Comparison of ENCODE assay signal across 10 cellular contexts in genomic region chr10:15715619-15716227, GRCh38. TPM values are rescaled to one million over a fixed set of nuclear protein-coding genes. Genes with fewer than 3 reads are reported as not detected.
DNase-seq lines count a peak whose midpoint lies in the region; ATAC-seq, FAIRE-seq and TF ChIP-seq lines count a peak whose summit lies in the region.
"Had no signal": no experiment of that assay in that cellular context is flagged by ENCODE, and none has a peak within 500 bp of the region (broad histone marks: within the 10 kb centered on the region; RNA-seq: fewer than 3 reads in every experiment).

No MANE protein-coding gene starts in this region.

- H3K27ac ChIP-seq in small intestine (ENCODE audit: low read depth in 1 of 2, low read length in 1 of 2): no peak overlapping the region

- H3K36me3 Mint-ChIP-seq in stimulated activated naive B cell treated with anti-CD40 and anti-IgM and Interleukin-4, amounts not matched to agents 10 μg/mL and 1 μg/mL and 100 μg/mL, for 72 hours: no peaks in the 10 kb centered on the region
- H3K36me3 Mint-ChIP-seq: IgD-negative memory B cell had no signal

- no peak overlapping the region for H3K27ac Mint-ChIP-seq in stimulated activated naive B cell treated with anti-CD40 and anti-IgM and Interleukin-4, amounts not matched to agents 10 μg/mL and 1 μg/mL and 100 μg/mL, for 72 hours
- H3K27ac Mint-ChIP-seq: IgD-negative memory B cell had no signal

- H3K4me3 Mint-ChIP-seq in stimulated activated naive B cell treated with anti-CD40 and anti-IgM and Interleukin-4, amounts not matched to agents 10 μg/mL and 1 μg/mL and 100 μg/mL, for 72 hours: no peak overlapping the region
- H3K4me3 Mint-ChIP-seq: IgD-negative memory B cell had no signal

- H3K27me3 Mint-ChIP-seq in stimulated activated naive B cell treated with anti-CD40 and anti-IgM and Interleukin-4, amounts not matched to agents 10 μg/mL and 1 μg/mL and 100 μg/mL, for 72 hours: peaks cover 26 to 39% of the 10 kb centered on the region in 2 donors

- FAIRE-seq in small intestine (lab: Jason Lieb, UNC): no peak

- H3K4me3 ChIP-seq in retinal pigment epithelial cell (ENCODE audit: low read length) (no peak overlapping the region), small intestine (ENCODE audit: low read depth in 1 of 2, low read length in 2 of 2) (no peak overlapping the region)

- TF ChIP-seq CTCF in GM10248 (IDR thresholded peaks at IDR 0.05; ENCODE audit: control extremely low read depth, extremely low read depth, low read depth, missing control alignments) (peak; percentile 21), retinal pigment epithelial cell (conservative IDR thresholded peaks at IDR 0.05; ENCODE audit: low read depth, low read length) (peak; percentile 45)

- H3K36me3 ChIP-seq in small intestine (ENCODE audit: control insufficient read depth in 2 of 2, insufficient read depth in 2 of 2, low read length in 2 of 2): no peaks in the 10 kb centered on the region

- no peak for ATAC-seq in stimulated activated naive B cell treated with anti-CD40 and anti-IgM and Interleukin-4, amounts not matched to agents 10 μg/mL and 1 μg/mL and 100 μg/mL, for 72 hours (replicated peaks)
- ATAC-seq in GM19395 (IDR thresholded peaks at IDR 0.05; ENCODE audit: unreplicated experiment): no peak
- ATAC-seq: activated CD4-positive, CD25-positive, alpha-beta regulatory T cell treated with anti-CD3 and anti-CD28 coated beads, Interleukin-2, amount 50 U/mL, for 24 hours had no signal

- POLR2A ChIA-PET in GM10248 (lab: Yijun Ruan, JAX): no interaction called here

- CTCF ChIA-PET in GM10248 (lab: Yijun Ruan, JAX): interaction anchor here (0.9 kb wide), 1 partner anchor 271 kb away, joined by 3 read pairs; no protein-coding TSS in a partner anchor

- WGBS in small intestine, 3 donors: 47 to 65% (median 50%) methylated on average over 5 of the region's 5 CpGs

- no peaks in the 10 kb centered on the region for H3K9me3 Mint-ChIP-seq in stimulated activated naive B cell treated with anti-CD40 and anti-IgM and Interleukin-4, amounts not matched to agents 10 μg/mL and 1 μg/mL and 100 μg/mL, for 72 hours
- H3K9me3 Mint-ChIP-seq: IgD-negative memory B cell had no signal

- peaks cover 0 to 6% of the 10 kb centered on the region in 2 donors for H3K4me1 Mint-ChIP-seq in stimulated activated naive B cell treated with anti-CD40 and anti-IgM and Interleukin-4, amounts not matched to agents 10 μg/mL and 1 μg/mL and 100 μg/mL, for 72 hours

- DNase-seq in GM10248 (ENCODE audit: extremely low spot score) (no peak), RPMI7951 (ENCODE audit: low read depth) (peak; percentile 39), fibroblast of peridontal ligament (ENCODE audit: extremely low read depth) (peak; percentile 50), retinal pigment epithelial cell (ENCODE audit: low read depth) (no peak), small intestine (no peak)
- no peak for DNase-seq in stimulated activated naive B cell treated with anti-CD40 and anti-IgM and Interleukin-4, amounts not matched to agents 10 μg/mL and 1 μg/mL and 100 μg/mL, for 72 hours
- DNase-seq in activated CD4-positive, alpha-beta T cell treated with anti-CD3 and anti-CD28 coated beads for 1 hour: no peak

- peaks cover 5 to 9% of the 10 kb centered on the region in 2 donors for H3K27me3 ChIP-seq in small intestine (ENCODE audit: control insufficient read depth in 2 of 2, insufficient read depth in 2 of 2, low read length in 2 of 2)

- H3K4me1 ChIP-seq in small intestine (ENCODE audit: control insufficient read depth in 2 of 2, insufficient read depth in 1 of 2, low read depth in 1 of 2, low read length in 1 of 2): no peaks in the 10 kb centered on the region

- H3K9me3 ChIP-seq in small intestine (ENCODE audit: control insufficient read depth, low read depth): no peaks in the 10 kb centered on the region

RNA-seq across cellular contexts. Expression of gene ITGA8, which starts 4.0 kb away (rescaled TPM):
- 6.7 and 7.6 TPM in 2 replicates for total RNA-seq in RPMI7951 (2014; rRNA removed; shearing (Covaris generic))
- 1 to 10 TPM in 1 of 3 donors, under 1 TPM in 1, not detected in 1; 0.81 to 2.6 TPM for polyA plus RNA-seq in small intestine
- polyA plus RNA-seq: IgD-negative memory B cell had no signal

Comparison
In these comparisons a context has a peak if more than half of its experiments do, and no peak if none do; other contexts are left out.
1. DNase-seq: peak in RPMI7951 (single experiment) and fibroblast of peridontal ligament (single experiment); none in GM10248 (single experiment), retinal pigment epithelial cell (single experiment), stimulated activated naive B cell treated with anti-CD40 and anti-IgM and Interleukin-4, amounts not matched to agents 10 μg/mL and 1 μg/mL and 100 μg/mL, for 72 hours (single experiment), small intestine (single experiment) and activated CD4-positive, alpha-beta T cell treated with anti-CD3 and anti-CD28 coated beads for 1 hour (single experiment).